In genomic region chr10:121679916-121680315, GRCh38 we compare ENCODE assay signal across 31 cellular contexts.
"Had no signal": no experiment of that assay in that cellular context is flagged by ENCODE, and none has a peak within 500 bp of the region (broad histone marks: within the 10 kb centered on the region; RNA-seq: fewer than 3 reads in every experiment).

No MANE protein-coding gene starts in this region.

- ATAC-seq: activated naive CD8-positive, alpha-beta T cell treated with anti-CD3 and anti-CD28 coated beads, Interleukin-2, amount 50 U/mL, for 24 hours; activated T-cell treated with anti-CD3 and anti-CD28 coated beads, Interleukin-2, amount 50 U/mL, for 72 hours; body of pancreas; effector memory CD8-positive, alpha-beta T cell; gastroesophageal sphincter; T-helper 17 cell had no signal

- H3K27ac ChIP-seq: adrenal gland, body of pancreas had no signal

- H3K27ac Mint-ChIP-seq: activated CD4-positive, alpha-beta memory T cell treated with anti-CD3 and anti-CD28 coated beads, Interleukin-2, amount 10 ng/mL, durations not matched to agents 7 days and 5 days; activated CD4-positive, alpha-beta T cell treated with anti-CD3 and anti-CD28 coated beads, Interleukin-2, amount 10 ng/mL, durations not matched to agents 7 days and 5 days; activated naive CD8-positive, alpha-beta T cell treated with anti-CD3 and anti-CD28 coated beads for 36 hours; activated naive CD8-positive, alpha-beta T cell treated with anti-CD3 and anti-CD28 coated beads, Interleukin-2, amount 50 U/mL, for 24 hours; activated T-cell treated with anti-CD3 and anti-CD28 coated beads, Interleukin-2, amount 50 U/mL, for 24 hours; activated T-cell treated with anti-CD3 and anti-CD28 coated beads, Interleukin-2, amount 50 U/mL, for 72 hours; effector memory CD8-positive, alpha-beta T cell; T-helper 17 cell; T-helper 2 cell treated with Interferon-gamma antibody and Interleukin-4, amounts not matched to agents 5 μg/mL and 100 μg/mL, for 36 hours had no signal

- H3K4me1 Mint-ChIP-seq: activated CD4-positive, alpha-beta memory T cell treated with anti-CD3 and anti-CD28 coated beads, Interleukin-2, amount 10 ng/mL, durations not matched to agents 7 days and 5 days; activated CD4-positive, alpha-beta T cell treated with anti-CD3 and anti-CD28 coated beads, Interleukin-2, amount 10 ng/mL, durations not matched to agents 7 days and 5 days; activated naive CD8-positive, alpha-beta T cell treated with anti-CD3 and anti-CD28 coated beads for 36 hours; activated naive CD8-positive, alpha-beta T cell treated with anti-CD3 and anti-CD28 coated beads, Interleukin-2, amount 50 U/mL, for 24 hours; T-helper 17 cell had no signal

- H3K9me3 Mint-ChIP-seq: activated CD4-positive, alpha-beta memory T cell treated with anti-CD3 and anti-CD28 coated beads, Interleukin-2, amount 10 ng/mL, durations not matched to agents 7 days and 5 days; activated naive CD8-positive, alpha-beta T cell treated with anti-CD3 and anti-CD28 coated beads, Interleukin-2, amount 50 U/mL, for 24 hours; activated T-cell treated with anti-CD3 and anti-CD28 coated beads, Interleukin-2, amount 50 U/mL, for 24 hours; activated T-cell treated with anti-CD3 and anti-CD28 coated beads, Interleukin-2, amount 50 U/mL, for 72 hours; T-helper 2 cell treated with Interferon-gamma antibody and Interleukin-4, amounts not matched to agents 5 μg/mL and 100 μg/mL, for 36 hours had no signal

- H3K4me1 ChIP-seq: adrenal gland, body of pancreas had no signal

- H3K36me3 Mint-ChIP-seq: activated naive CD8-positive, alpha-beta T cell treated with anti-CD3 and anti-CD28 coated beads for 36 hours had no signal

- H3K9me3 ChIP-seq: adrenal gland, body of pancreas, esophagus squamous epithelium had no signal

- H3K4me3 Mint-ChIP-seq: activated CD4-positive, alpha-beta memory T cell treated with anti-CD3 and anti-CD28 coated beads, Interleukin-2, amount 10 ng/mL, durations not matched to agents 7 days and 5 days; activated CD4-positive, alpha-beta T cell treated with anti-CD3 and anti-CD28 coated beads, Interleukin-2, amount 10 ng/mL, durations not matched to agents 7 days and 5 days; activated naive CD8-positive, alpha-beta T cell treated with anti-CD3 and anti-CD28 coated beads for 36 hours; activated naive CD8-positive, alpha-beta T cell treated with anti-CD3 and anti-CD28 coated beads, Interleukin-2, amount 50 U/mL, for 24 hours; activated T-cell treated with anti-CD3 and anti-CD28 coated beads, Interleukin-2, amount 50 U/mL, for 24 hours; activated T-cell treated with anti-CD3 and anti-CD28 coated beads, Interleukin-2, amount 50 U/mL, for 72 hours; effector memory CD8-positive, alpha-beta T cell; T-helper 17 cell; T-helper 2 cell treated with Interferon-gamma antibody and Interleukin-4, amounts not matched to agents 5 μg/mL and 100 μg/mL, for 36 hours had no signal

- DNase-seq: activated CD4-positive, alpha-beta memory T cell treated with anti-CD3 and anti-CD28 coated beads, Interleukin-2, amount 10 ng/mL, durations not matched to agents 7 days and 5 days; activated CD4-positive, alpha-beta T cell treated with anti-CD3 and anti-CD28 coated beads for 1 hour; activated CD4-positive, alpha-beta T cell treated with anti-CD3 and anti-CD28 coated beads for 4 hours; activated CD4-positive, alpha-beta T cell treated with anti-CD3 and anti-CD28 coated beads, Interleukin-2, amount 10 ng/mL, durations not matched to agents 7 days and 5 days; activated CD4-positive, alpha-beta T cell treated with anti-CD3 and anti-CD28 coated beads, Interleukin-2, amount 50 U/mL, for 4 hours; activated CD8-positive, alpha-beta memory T cell treated with anti-CD3 and anti-CD28 coated beads, Interleukin-2, amount 50 U/mL, for 48 hours; activated gamma-delta T cell; activated naive CD4-positive, alpha-beta T cell; activated naive CD4-positive, alpha-beta T cell treated with anti-CD3 and anti-CD28 coated beads, Interleukin-2, amount 50 U/mL, for 16 hours; activated naive CD8-positive, alpha-beta T cell treated with anti-CD3 and anti-CD28 coated beads for 36 hours; activated naive CD8-positive, alpha-beta T cell treated with anti-CD3 and anti-CD28 coated beads, Interleukin-2, amount 50 U/mL, for 24 hours; activated T-cell treated with anti-CD3 and anti-CD28 coated beads for 4 hours; activated T-cell treated with anti-CD3 and anti-CD28 coated beads, Interleukin-2, amount 50 U/mL, for 24 hours; activated T-cell treated with anti-CD3 and anti-CD28 coated beads, Interleukin-2, amount 50 U/mL, for 72 hours; adrenal gland; amygdala; aorta; body of pancreas; cortex of kidney; dermis blood vessel endothelial cell; effector CD4-positive, alpha-beta T cell; effector memory CD8-positive, alpha-beta T cell; erythroblast; esophagus squamous epithelium; foreskin melanocyte; T-helper 1 cell; T-helper 17 cell; T1000 had no signal

- H3K27me3 ChIP-seq: adrenal gland, body of pancreas, esophagus squamous epithelium, gastroesophageal sphincter had no signal

- H3K27me3 Mint-ChIP-seq: activated CD4-positive, alpha-beta memory T cell treated with anti-CD3 and anti-CD28 coated beads, Interleukin-2, amount 10 ng/mL, durations not matched to agents 7 days and 5 days; activated CD4-positive, alpha-beta T cell treated with anti-CD3 and anti-CD28 coated beads, Interleukin-2, amount 10 ng/mL, durations not matched to agents 7 days and 5 days had no signal

- H3K4me3 ChIP-seq: adrenal gland, body of pancreas, esophagus squamous epithelium, gastroesophageal sphincter had no signal

- FAIRE-seq: colon had no signal

- H3K36me3 ChIP-seq: adrenal gland, esophagus squamous epithelium, gastroesophageal sphincter had no signal
